Comparison of ENCODE assay signal across 17 cellular contexts in genomic region chr4:13536607-13537006, GRCh38. TPM values are rescaled to one million over a fixed set of nuclear protein-coding genes. Genes with fewer than 3 reads are reported as not detected.
"Had no signal": no experiment of that assay in that cellular context is flagged by ENCODE, and none has a peak within 500 bp of the region (broad histone marks: within the 10 kb centered on the region; RNA-seq: fewer than 3 reads in every experiment).

No MANE protein-coding gene starts in this region.

- H3K27ac Mint-ChIP-seq: progenitor cell of endocrine pancreas; stimulated activated memory B cell treated with anti-CD40 and anti-IgM and Interleukin-4, amounts not matched to agents 10 μg/mL and 1 μg/mL and 100 μg/mL, for 72 hours; type B pancreatic cell had no signal

- H3K27ac ChIP-seq: cardiac muscle cell, esophagus squamous epithelium, spleen, suprapubic skin had no signal

- H3K9me3 ChIP-seq: esophagus squamous epithelium, suprapubic skin had no signal

- DNase-seq: activated effector memory CD4-positive, alpha-beta T cell treated with Interleukin-2 at 50 U/mL for 16 hours; activated T-cell treated with anti-CD3 and anti-CD28 coated beads for 4 hours; esophagus squamous epithelium; immature natural killer cell; left cardiac atrium; naive thymus-derived CD8-positive, alpha-beta T cell; spleen; stimulated activated CD4-positive, alpha-beta T cell treated with anti-CD3 and anti-CD28 coated beads, Interleukin-1b, Interleukin-23, amount 100 ng/mL, for 48 hours had no signal

- ATAC-seq: left cardiac atrium; sciatic nerve; stimulated activated memory B cell treated with anti-CD40 and anti-IgM and Interleukin-4, amounts not matched to agents 10 μg/mL and 1 μg/mL and 100 μg/mL, for 72 hours had no signal

- H3K36me3 ChIP-seq: cardiac muscle cell, esophagus squamous epithelium, spleen, suprapubic skin had no signal

- H3K36me3 Mint-ChIP-seq: type B pancreatic cell had no signal

- H3K9me3 Mint-ChIP-seq: type B pancreatic cell had no signal

- H3K4me3 ChIP-seq: cardiac muscle cell, esophagus squamous epithelium, lung, spleen, suprapubic skin had no signal

- H3K4me3 Mint-ChIP-seq: stimulated activated memory B cell treated with anti-CD40 and anti-IgM and Interleukin-4, amounts not matched to agents 10 μg/mL and 1 μg/mL and 100 μg/mL, for 72 hours; type B pancreatic cell had no signal

RNA-seq across cellular contexts. Expression of gene NKX3-2, which starts 7.7 kb away (rescaled TPM):
- total RNA-seq: left cardiac atrium; lung; mononuclear cell; naive thymus-derived CD8-positive, alpha-beta T cell; sciatic nerve; T-helper 1 cell treated with Interleukin-12 subunit alpha and Interleukin-12 subunit beta and Interleukin-4 antibody, amounts not matched to agents 30 ng/mL and 1 ng/mL, for 36 hours had no signal
- polyA plus RNA-seq: cardiac muscle cell; immature natural killer cell; lung; naive thymus-derived CD8-positive, alpha-beta T cell had no signal
